In the genomic region with DNA sequence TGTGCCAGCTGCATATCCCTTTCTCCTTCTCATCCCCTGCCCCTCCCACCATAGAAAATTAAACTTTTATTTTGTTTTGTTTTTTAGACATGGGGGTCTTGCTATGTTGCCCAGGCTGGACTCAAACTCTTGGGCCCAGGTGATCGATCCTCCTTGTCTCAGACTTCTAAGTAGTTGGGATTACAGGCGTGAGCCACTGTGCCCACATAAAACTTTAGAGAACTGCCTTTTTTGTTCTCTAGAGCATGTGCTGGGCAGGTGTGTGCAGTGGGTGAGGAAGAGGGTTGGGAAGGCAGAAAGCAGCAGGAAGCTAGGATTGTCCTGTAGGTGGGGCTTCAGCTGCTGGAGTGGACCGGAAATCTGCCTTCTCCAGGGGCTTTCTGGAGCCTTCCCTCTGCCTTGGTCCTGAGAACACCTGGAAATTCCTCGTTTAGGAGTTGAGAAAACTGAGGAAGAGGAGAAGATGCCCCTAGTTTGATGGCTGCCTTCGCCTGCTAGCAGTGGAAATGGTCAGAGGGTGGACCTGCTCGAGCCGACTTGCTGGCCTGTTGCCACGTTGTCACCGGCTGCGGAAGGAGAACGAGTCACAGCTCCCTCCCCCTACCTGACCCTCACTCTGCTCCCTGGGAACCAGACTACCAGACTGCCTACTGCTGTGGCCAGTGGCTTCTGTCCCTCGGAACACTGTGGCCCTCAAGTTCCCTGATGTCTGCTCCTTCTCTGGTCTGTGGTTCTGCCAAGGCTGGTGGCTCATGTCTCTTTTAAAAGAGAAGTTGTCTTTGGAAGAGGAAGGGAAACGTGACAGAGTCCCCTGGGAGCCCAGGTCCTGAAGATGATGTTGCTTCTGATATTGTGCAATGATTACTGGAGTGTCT, we compare ENCODE assay signal across 1 cellular context.
A peak's percentile ranks its signal among the peaks of the same experiment; 100 is the strongest.
TF ChIP-seq lines count a peak whose summit lies in the region.

No MANE protein-coding gene starts in this region.

TF ChIP-seq in IMR-90, 13 proteins besides CTCF, POLR2A, EP300 and RAD21:
- peak; percentile 74 for TF ChIP-seq CEBPB (IDR thresholded peaks at IDR 0.05; ENCODE audit: low read depth, low read length)
- no peak for TF ChIP-seq MXI1 (IDR thresholded peaks at IDR 0.05; ENCODE audit: borderline replicate concordance, low read depth, low read length)
